ENCODE assay signal across 15 cellular contexts in the genomic region with DNA sequence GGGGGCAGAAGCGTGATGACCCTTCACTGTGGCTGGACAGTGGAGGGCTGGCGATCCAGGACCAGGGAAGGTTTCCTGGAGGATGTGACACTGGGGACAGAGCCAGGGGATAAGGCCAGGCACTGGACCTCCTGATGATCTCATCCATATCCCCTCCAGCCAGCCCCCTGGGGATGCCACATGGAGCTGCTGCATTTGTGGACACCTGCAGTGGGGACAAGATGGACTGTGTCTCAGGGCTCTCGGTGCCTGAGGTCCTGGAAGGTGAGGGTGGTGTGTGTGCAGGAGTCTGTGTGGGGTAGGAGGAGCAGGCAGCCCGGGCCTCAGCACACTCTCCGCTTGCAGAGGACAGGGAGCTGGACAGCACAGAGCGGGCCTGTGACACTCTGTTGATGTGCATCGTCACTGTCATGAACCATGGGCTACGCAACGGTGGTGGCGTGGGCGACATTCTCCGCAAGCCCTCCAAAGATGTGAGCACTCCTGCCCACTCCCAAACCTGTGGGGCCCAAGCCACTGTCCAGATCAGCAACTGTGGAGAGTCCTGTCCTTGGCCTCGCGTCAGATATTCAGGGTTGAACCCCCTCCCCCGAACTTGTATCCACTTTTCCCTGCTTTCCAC. TPM values are rescaled to one million over a fixed set of nuclear protein-coding genes. Genes with fewer than 3 reads are reported as not detected.
A peak's percentile ranks its signal among the peaks of the same experiment; 100 is the strongest.
DNase-seq lines count a peak whose midpoint lies in the region; ATAC-seq and TF ChIP-seq lines count a peak whose summit lies in the region.
"Had no signal": no experiment of that assay in that cellular context is flagged by ENCODE, and none has a peak within 500 bp of the region (broad histone marks: within the 10 kb centered on the region; RNA-seq: fewer than 3 reads in every experiment).

No MANE protein-coding gene starts in this region.

- BruUV-seq in Caco-2 (replicated peaks; lab: Mats Ljungman, UMichigan): no TSS peak

- H3K4me3 Mint-ChIP-seq in Caco-2 (ENCODE audit: unreplicated experiment) (no peak overlapping the region), endothelial cell (ENCODE audit: unreplicated experiment) (peak overlapping the region; percentile 37)
- H3K4me3 Mint-ChIP-seq in natural killer cell treated with Interleukin-12 subunit alpha and Interleukin-12 subunit beta and Interleukin-15 and Interleukin-18, amount 100 ng/mL, for 72 hours: peak overlapping the region; percentile 84
- H3K4me3 Mint-ChIP-seq: neural crest cell had no signal

- H3K9me3 Mint-ChIP-seq in Caco-2 (ENCODE audit: unreplicated experiment) (no peaks in the 10 kb centered on the region), endothelial cell (ENCODE audit: unreplicated experiment) (no peaks in the 10 kb centered on the region)
- H3K9me3 Mint-ChIP-seq in natural killer cell treated with Interleukin-12 subunit alpha and Interleukin-12 subunit beta and Interleukin-15 and Interleukin-18, amount 100 ng/mL, for 72 hours: no peaks in the 10 kb centered on the region
- H3K9me3 Mint-ChIP-seq: neural crest cell had no signal

- H3K27me3 ChIP-seq in Caco-2 (replicated peaks; ENCODE audit: control insufficient read depth, insufficient read depth, low read length): no peaks in the 10 kb centered on the region
- H3K27me3 ChIP-seq in NT2/D1 (ENCODE audit: insufficient read depth, insufficient read length): no peaks in the 10 kb centered on the region

- intact Hi-C loops in Caco-2 (cut with micrococcal nuclease; ENCODE audit: unreplicated experiment): no loop called here

- no peak overlapping the region for H3K4me3 ChIP-seq in Caco-2 (ENCODE audit: low read depth, low read length)
- no peak overlapping the region for H3K4me3 ChIP-seq in NT2/D1 (ENCODE audit: insufficient read length, low read depth)
- H3K4me3 ChIP-seq: skin epidermis, thoracic aorta had no signal

- H3K4me1 ChIP-seq in Caco-2: peaks cover 8% of the 10 kb centered on the region
- peaks cover 11% of the 10 kb centered on the region for H3K4me1 ChIP-seq in NT2/D1 (ENCODE audit: insufficient read depth, insufficient read length)

- H3K27ac Mint-ChIP-seq in Caco-2 (ENCODE audit: unreplicated experiment): peak overlapping the region; percentile 42
- H3K27ac Mint-ChIP-seq in endothelial cell (ENCODE audit: unreplicated experiment): peak overlapping the region; percentile 52
- H3K27ac Mint-ChIP-seq in natural killer cell treated with Interleukin-12 subunit alpha and Interleukin-12 subunit beta and Interleukin-15 and Interleukin-18, amount 100 ng/mL, for 72 hours: peak overlapping the region; percentile 5 to 98

- peak overlapping the region; percentile 42 for H3K9ac ChIP-seq in NT2/D1 (ENCODE audit: insufficient read length, low read depth)

- CTCF ChIA-PET in Caco-2 (lab: Charles Lee): interaction anchor here (0.7 kb wide), 1 partner anchor 102 kb away, joined by 4 read pairs; no protein-coding TSS in a partner anchor

- no peak for ATAC-seq in natural killer cell treated with Interleukin-12 subunit alpha and Interleukin-12 subunit beta and Interleukin-15 and Interleukin-18, amount 100 ng/mL, for 72 hours
- no peak for ATAC-seq in GM21390 (IDR thresholded peaks at IDR 0.05; ENCODE audit: unreplicated experiment)
- ATAC-seq: left colon had no signal

- DNase-seq in Caco-2: no peak
- DNase-seq in NT2/D1 (ENCODE audit: low read depth, low spot score): no peak
- DNase-seq in endothelial cell (ENCODE audit: low spot score): no peak
- no peak for DNase-seq in natural killer cell treated with Interleukin-12 subunit alpha and Interleukin-12 subunit beta and Interleukin-15 and Interleukin-18, amount 100 ng/mL, for 72 hours (ENCODE audit: low spot score)
- DNase-seq in DMS153 treated with DMSO at 0.1 percent for 48 hours (lab: John Stamatoyannopoulos, UW; ENCODE audit: unreplicated experiment): no peak
- no peak for DNase-seq in KG1 (lab: John Stamatoyannopoulos, UW)
- DNase-seq: aorta, IMR-90, left colon, NCI-H1436 treated with DMSO at 0.1 percent for 48 hours, NCI-H524 had no signal

- no peak for TF ChIP-seq CTCF in Caco-2 (IDR thresholded peaks at IDR 0.05; ENCODE audit: insufficient read depth in 1 of 2, low read depth in 1 of 2, low read length in 1 of 2, severe bottlenecking in 1 of 2, unreplicated experiment in 1 of 2)
- TF ChIP-seq CTCF in endothelial cell (IDR thresholded peaks at IDR 0.05; ENCODE audit: unreplicated experiment): no peak

- H3K36me3 Mint-ChIP-seq in Caco-2 (ENCODE audit: insufficient read depth, unreplicated experiment): peaks cover 65% of the 10 kb centered on the region
- H3K36me3 Mint-ChIP-seq in endothelial cell (ENCODE audit: low read depth, unreplicated experiment): peaks cover 40% of the 10 kb centered on the region
- peaks cover 7% of the 10 kb centered on the region for H3K36me3 Mint-ChIP-seq in natural killer cell treated with Interleukin-12 subunit alpha and Interleukin-12 subunit beta and Interleukin-15 and Interleukin-18, amount 100 ng/mL, for 72 hours

- POLR2A ChIA-PET in Caco-2 (lab: Charles Lee): no interaction called here

- H3K4me1 Mint-ChIP-seq in Caco-2 (ENCODE audit: low read depth, unreplicated experiment): peaks cover 8% of the 10 kb centered on the region
- peaks cover 46% of the 10 kb centered on the region for H3K4me1 Mint-ChIP-seq in endothelial cell (ENCODE audit: unreplicated experiment)
- H3K4me1 Mint-ChIP-seq in natural killer cell treated with Interleukin-12 subunit alpha and Interleukin-12 subunit beta and Interleukin-15 and Interleukin-18, amount 100 ng/mL, for 72 hours (ENCODE audit: low read depth in 2 of 2): peaks cover 23 to 30% of the 10 kb centered on the region in 2 donors

- H3K9me3 ChIP-seq in Caco-2 (no peaks in the 10 kb centered on the region), NT2/D1 (ENCODE audit: insufficient read depth, low read length) (no peaks in the 10 kb centered on the region)
- H3K9me3 ChIP-seq: thoracic aorta had no signal

- H3K27me3 Mint-ChIP-seq in Caco-2 (ENCODE audit: insufficient read depth, unreplicated experiment): no peaks in the 10 kb centered on the region
- peaks cover 28% of the 10 kb centered on the region for H3K27me3 Mint-ChIP-seq in endothelial cell (ENCODE audit: unreplicated experiment)
- H3K27me3 Mint-ChIP-seq in natural killer cell treated with Interleukin-12 subunit alpha and Interleukin-12 subunit beta and Interleukin-15 and Interleukin-18, amount 100 ng/mL, for 72 hours: no peaks in the 10 kb centered on the region

- H3K36me3 ChIP-seq in Caco-2 (ENCODE audit: control insufficient read depth, insufficient read depth, low read length): peaks cover 8% of the 10 kb centered on the region
- peaks cover 59% of the 10 kb centered on the region for H3K36me3 ChIP-seq in NT2/D1 (ENCODE audit: insufficient read depth, insufficient read length, low read length)
- H3K36me3 ChIP-seq: thoracic aorta had no signal

RNA-seq across cellular contexts. Expression of a gene that starts 19.9 kb away (rescaled TPM):
- total RNA-seq in Caco-2 (2022): 115 and 122 TPM in 2 replicates
- 54.9 TPM for total RNA-seq in endothelial cell (ENCODE audit: unreplicated experiment)
- 10 to 100 TPM; 44.9 to 53.1 TPM for total RNA-seq in natural killer cell treated with Interleukin-12 subunit alpha and Interleukin-12 subunit beta and Interleukin-15 and Interleukin-18, amount 100 ng/mL, for 72 hours

RNA-seq across cellular contexts. Expression of a gene that starts 55.1 kb away (rescaled TPM):
- total RNA-seq in Caco-2 (2022) (0.44 and 0.45 TPM in 2 replicates), endothelial cell (ENCODE audit: unreplicated experiment) (not detected)
- total RNA-seq in natural killer cell treated with Interleukin-12 subunit alpha and Interleukin-12 subunit beta and Interleukin-15 and Interleukin-18, amount 100 ng/mL, for 72 hours: not detected
